ENCODE assay signal across 8 cellular contexts in genomic region chr6:6131492-6132109, GRCh38.
A peak's percentile ranks its signal among the peaks of the same experiment; 100 is the strongest.
DNase-seq lines count a peak whose midpoint lies in the region; ATAC-seq and TF ChIP-seq lines count a peak whose summit lies in the region.

No MANE protein-coding gene starts in this region.

- H4K8ac ChIP-seq in mesenchymal stem cell (ENCODE audit: low read length) = no peak overlapping the region

- intact Hi-C loops in A673 (cut with micrococcal nuclease; ENCODE audit: unreplicated experiment) (no loop called here), Right ventricle myocardium superior (cut with DNase I) (no loop called here)
- intact Hi-C loops in activated T-helper 2 cell treated with anti-CD3 and anti-CD28 coated beads, Interferon-gamma antibody, Interleukin-2, Interleukin-4, amounts not matched to agents 10 μg/mL and 5 μg/mL and 100 μg/mL, durations not matched to agents 14 hours and 24 hours and 36 hours (cut with micrococcal nuclease) = no loop called here

- no TSS peak for BruUV-seq in A673 (replicated peaks; lab: Mats Ljungman, UMichigan)

- no peaks in the 10 kb centered on the region for H3K79me1 ChIP-seq in mesenchymal stem cell (replicated peaks; ENCODE audit: low read length, poor library complexity, severe bottlenecking)

- H3K14ac ChIP-seq in mesenchymal stem cell (ENCODE audit: low read length in 2 of 2) = no peak overlapping the region

- H3K36me3 ChIP-seq in A673 (ENCODE audit: insufficient read depth, low read length, poor library complexity, severe bottlenecking) (no peaks in the 10 kb centered on the region), mesenchymal stem cell (ENCODE audit: control insufficient read depth in 1 of 2, insufficient read depth in 2 of 2, low read depth in 1 of 2, low read length in 2 of 2) (no peaks in the 10 kb centered on the region)

- no peak overlapping the region for H3K4ac ChIP-seq in mesenchymal stem cell (ENCODE audit: low read depth in 1 of 2, low read length in 2 of 2)

- no peak overlapping the region for H3K18ac ChIP-seq in mesenchymal stem cell (ENCODE audit: low read depth in 1 of 2, low read length in 2 of 2)

- no peak overlapping the region for H2BK15ac ChIP-seq in mesenchymal stem cell (ENCODE audit: low read depth, poor library complexity, severe bottlenecking)

- no peak overlapping the region for H2BK120ac ChIP-seq in mesenchymal stem cell (ENCODE audit: low read depth, low read length)

- H3K27ac ChIP-seq in A673 (ENCODE audit: low read depth, low read length, poor library complexity, severe bottlenecking) (no peak overlapping the region), mesenchymal stem cell (ENCODE audit: low read length, poor library complexity, severe bottlenecking) (no peak overlapping the region)

- H2BK12ac ChIP-seq in mesenchymal stem cell (ENCODE audit: low read length in 2 of 2) = no peak overlapping the region

- H3K27me3 ChIP-seq in A673 (replicated peaks; ENCODE audit: insufficient read depth, low read depth, low read length, poor library complexity) = no peaks in the 10 kb centered on the region
- H3K27me3 ChIP-seq in mesenchymal stem cell (ENCODE audit: control insufficient read depth in 1 of 2, insufficient read depth in 1 of 2, low read length in 2 of 2) = peaks cover 0 to 3% of the 10 kb centered on the region in 2 experiments

- no peak overlapping the region for H3K9ac ChIP-seq in mesenchymal stem cell (ENCODE audit: low read length)

- CTCF ChIA-PET in A673 (lab: Charles Lee) = interaction anchor here (0.6 to 2.1 kb wide), 12 partner anchors 42 to 1576 kb away, joined by 3 to 13 read pairs (median 5); no protein-coding TSS in a partner anchor

- no peak overlapping the region for H2BK5ac ChIP-seq in mesenchymal stem cell (ENCODE audit: low read depth, low read length, poor library complexity, severe bottlenecking)

- POLR2A ChIA-PET in A673 (lab: Charles Lee; ENCODE audit: low non-redundant PET) = no interaction called here

- H2AK5ac ChIP-seq in mesenchymal stem cell (ENCODE audit: low read length, severe bottlenecking) = no peak overlapping the region

- H3K4me1 Mint-ChIP-seq in activated T-helper 2 cell treated with anti-CD3 and anti-CD28 coated beads, Interferon-gamma antibody, Interleukin-2, Interleukin-4, amounts not matched to agents 10 μg/mL and 5 μg/mL and 100 μg/mL, durations not matched to agents 14 hours and 24 hours and 36 hours (ENCODE audit: low read depth) = no peaks in the 10 kb centered on the region

- peak; percentile 71 for DNase-seq in A673 (ENCODE audit: low spot score)
- DNase-seq in ELF-1 (ENCODE audit: low read depth, low spot score) = peak; percentile 46
- peak; percentile 43 for DNase-seq in NCI-H82 treated with DMSO at 0.1 percent for 48 hours (lab: John Stamatoyannopoulos, UW; ENCODE audit: unreplicated experiment)
- no peak for DNase-seq in fibroblast of pulmonary artery (ENCODE audit: low read depth)
- no peak for DNase-seq in activated T-helper 2 cell treated with anti-CD3 and anti-CD28 coated beads, Interferon-gamma antibody, Interleukin-2, Interleukin-4, amounts not matched to agents 10 μg/mL and 5 μg/mL and 100 μg/mL, durations not matched to agents 14 hours and 24 hours and 36 hours (ENCODE audit: low spot score)
- no peak for DNase-seq in Right ventricle myocardium superior
- DNase-seq in mesenchymal stem cell = no peak

- no peak overlapping the region for H4K91ac ChIP-seq in mesenchymal stem cell (ENCODE audit: low read length)

- TF ChIP-seq CTCF in A673 (conservative IDR thresholded peaks at IDR 0.05; ENCODE audit: low read depth, low read length) (peak; percentile 71), fibroblast of pulmonary artery (IDR thresholded peaks at IDR 0.05; ENCODE audit: low read length, missing control alignments) (peak; percentile 5)

- H3K9me3 Mint-ChIP-seq in activated T-helper 2 cell treated with anti-CD3 and anti-CD28 coated beads, Interferon-gamma antibody, Interleukin-2, Interleukin-4, amounts not matched to agents 10 μg/mL and 5 μg/mL and 100 μg/mL, durations not matched to agents 14 hours and 24 hours and 36 hours = no peaks in the 10 kb centered on the region

- H3K4me3 Mint-ChIP-seq in activated T-helper 2 cell treated with anti-CD3 and anti-CD28 coated beads, Interferon-gamma antibody, Interleukin-2, Interleukin-4, amounts not matched to agents 10 μg/mL and 5 μg/mL and 100 μg/mL, durations not matched to agents 14 hours and 24 hours and 36 hours (ENCODE audit: low read depth) = no peak overlapping the region

- no peak overlapping the region for H3K27ac Mint-ChIP-seq in activated T-helper 2 cell treated with anti-CD3 and anti-CD28 coated beads, Interferon-gamma antibody, Interleukin-2, Interleukin-4, amounts not matched to agents 10 μg/mL and 5 μg/mL and 100 μg/mL, durations not matched to agents 14 hours and 24 hours and 36 hours

- peaks cover 3% of the 10 kb centered on the region for H3K27me3 Mint-ChIP-seq in activated T-helper 2 cell treated with anti-CD3 and anti-CD28 coated beads, Interferon-gamma antibody, Interleukin-2, Interleukin-4, amounts not matched to agents 10 μg/mL and 5 μg/mL and 100 μg/mL, durations not matched to agents 14 hours and 24 hours and 36 hours (ENCODE audit: low read depth)

- H3K4me3 ChIP-seq in A673 (ENCODE audit: low read depth, low read length, poor library complexity, severe bottlenecking) (no peak overlapping the region), fibroblast of pulmonary artery (replicated peaks; ENCODE audit: low read depth, low read length) (no peak overlapping the region), mesenchymal stem cell (ENCODE audit: insufficient read depth in 1 of 2, low read depth in 1 of 2, low read length in 2 of 2) (no peak overlapping the region)

- no peaks in the 10 kb centered on the region for H3K36me3 Mint-ChIP-seq in activated T-helper 2 cell treated with anti-CD3 and anti-CD28 coated beads, Interferon-gamma antibody, Interleukin-2, Interleukin-4, amounts not matched to agents 10 μg/mL and 5 μg/mL and 100 μg/mL, durations not matched to agents 14 hours and 24 hours and 36 hours (ENCODE audit: low read depth)

- WGBS in mesenchymal stem cell = 50% methylated on average over 2 of the region's 4 CpGs

- no peak for ATAC-seq in Right ventricle myocardium superior (ENCODE audit: poor library complexity)
- no peak for ATAC-seq in HG02759 (IDR thresholded peaks at IDR 0.05; ENCODE audit: unreplicated experiment)

- H3K9me3 ChIP-seq in A673 (ENCODE audit: low read depth, low read length, poor library complexity, severe bottlenecking) = no peaks in the 10 kb centered on the region
- no peaks in the 10 kb centered on the region for H3K9me3 ChIP-seq in mesenchymal stem cell (ENCODE audit: control insufficient read depth, low read length)

- H3K4me1 ChIP-seq in A673 (ENCODE audit: insufficient read depth, low read length, poor library complexity, severe bottlenecking) (no peaks in the 10 kb centered on the region), mesenchymal stem cell (ENCODE audit: control insufficient read depth, insufficient read depth, low read depth, low read length) (no peaks in the 10 kb centered on the region)

- H2AFZ ChIP-seq in mesenchymal stem cell (ENCODE audit: low read depth, low read length) = no peak overlapping the region

- no peak overlapping the region for H3K23ac ChIP-seq in mesenchymal stem cell (ENCODE audit: low read length in 2 of 2)

- H3K4me2 ChIP-seq in mesenchymal stem cell (ENCODE audit: low read length, poor library complexity, severe bottlenecking) = no peak overlapping the region

Comparison
In these comparisons a context has a peak if more than half of its experiments do, and no peak if none do; other contexts are left out.
1. DNase-seq: peak in A673 (single experiment), ELF-1 (single experiment) and NCI-H82 treated with DMSO at 0.1 percent for 48 hours (single experiment); none in fibroblast of pulmonary artery (single experiment), activated T-helper 2 cell treated with anti-CD3 and anti-CD28 coated beads, Interferon-gamma antibody, Interleukin-2, Interleukin-4, amounts not matched to agents 10 μg/mL and 5 μg/mL and 100 μg/mL, durations not matched to agents 14 hours and 24 hours and 36 hours (single experiment), Right ventricle myocardium superior (single experiment) and mesenchymal stem cell (single experiment).